25 cellular contexts compared by ENCODE assay signal in genomic region chr13:65946387-65946786, GRCh38.
"Had no signal": no experiment of that assay in that cellular context is flagged by ENCODE, and none has a peak within 500 bp of the region (broad histone marks: within the 10 kb centered on the region; RNA-seq: fewer than 3 reads in every experiment).

No MANE protein-coding gene starts in this region.

- H2AFZ ChIP-seq: neural progenitor cell had no signal

- H3K36me3 ChIP-seq: left ventricle myocardium inferior, neural progenitor cell, neutrophil, ovary, right atrium auricular region, right lobe of liver, transverse colon, upper lobe of left lung, vagina had no signal

- ATAC-seq: natural killer cell; right lobe of liver; stimulated activated memory B cell treated with anti-CD40 and anti-IgM and Interleukin-4, amounts not matched to agents 10 μg/mL and 1 μg/mL and 100 μg/mL, for 72 hours; stimulated activated naive CD8-positive, alpha-beta T cell treated with anti-CD3 and anti-CD28 coated beads, Interleukin-15, amount 100 ng/mL, for 72 hours had no signal

- H3K9me3 ChIP-seq: left ventricle myocardium inferior, neutrophil, ovary, right atrium auricular region, right lobe of liver, transverse colon, upper lobe of left lung, vagina had no signal

- H3K27ac ChIP-seq: left ventricle myocardium inferior, neural progenitor cell, neutrophil, ovary, right atrium auricular region, right lobe of liver, transverse colon, upper lobe of left lung, vagina had no signal

- H3K4me1 ChIP-seq: neural progenitor cell, right lobe of liver, transverse colon, upper lobe of left lung, vagina had no signal

- H3K4me2 ChIP-seq: neural progenitor cell, smooth muscle cell had no signal

- H3K4me3 ChIP-seq: left ventricle myocardium inferior, lung, neural progenitor cell, ovary, right atrium auricular region, right lobe of liver, smooth muscle cell, transverse colon, upper lobe of left lung, vagina had no signal

- H3K27me3 ChIP-seq: neural progenitor cell, neutrophil, ovary, right atrium auricular region, right lobe of liver, transverse colon, upper lobe of left lung, vagina had no signal

- DNase-seq: islet precursor cell; left ventricle myocardium inferior; mesendoderm; naive B cell; natural killer cell; nephron progenitor cell; occipital lobe; ovary; right lobe of liver; stimulated activated CD4-positive, alpha-beta T cell treated with anti-CD3 and anti-CD28 coated beads, Interleukin-1b, Interleukin-23, amount 100 ng/mL, for 48 hours; stimulated activated CD4-positive, alpha-beta T cell treated with anti-CD3 and anti-CD28 coated beads, Interleukin-2, amount 100 ng/mL, for 48 hours; stimulated activated CD4-positive, alpha-beta T cell treated with anti-CD3 and anti-CD28 coated beads, Interleukin-4, amount 100 ng/mL, for 4 hours; stimulated activated CD8-positive, alpha-beta memory T cell treated with anti-CD3 and anti-CD28 coated beads, Interleukin-4, amount 100 ng/mL, for 48 hours; stimulated activated naive CD4-positive, alpha-beta T cell treated with Interleukin-2 at 50 U/mL for 16 hours; stimulated activated naive CD8-positive, alpha-beta T cell treated with anti-CD3 and anti-CD28 coated beads, Interleukin-15, amount 100 ng/mL, for 72 hours; substantia nigra; transverse colon; upper lobe of left lung had no signal

- H3K9ac ChIP-seq: neural progenitor cell had no signal
